In the genomic region with DNA sequence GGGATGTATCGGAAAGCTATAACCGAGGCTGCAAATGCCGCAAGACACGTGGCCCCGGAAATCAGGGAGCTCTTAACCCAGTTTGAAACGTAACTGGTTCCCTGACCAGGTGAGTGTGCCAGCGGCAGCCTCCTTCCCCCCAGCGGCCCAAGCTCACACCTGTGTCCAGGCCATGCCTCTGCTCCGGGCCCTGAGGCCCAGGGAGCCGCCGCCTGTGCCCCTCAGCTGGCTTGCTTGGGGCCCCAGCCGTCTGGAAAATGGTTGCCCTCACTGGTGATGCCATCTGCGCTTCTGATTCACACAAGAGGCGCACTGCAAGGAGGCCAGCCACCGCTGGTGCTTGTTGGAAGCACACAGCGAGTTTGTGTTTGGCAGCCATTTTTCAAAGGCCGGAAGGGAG, we compare ENCODE assay signal across 22 cellular contexts. TPM values are rescaled to one million over a fixed set of nuclear protein-coding genes. Genes with fewer than 3 reads are reported as not detected.
DNase-seq lines count a peak whose midpoint lies in the region; ATAC-seq and TF ChIP-seq lines count a peak whose summit lies in the region.
"Had no signal": no experiment of that assay in that cellular context is flagged by ENCODE, and none has a peak within 500 bp of the region (broad histone marks: within the 10 kb centered on the region; RNA-seq: fewer than 3 reads in every experiment).

No MANE protein-coding gene starts in this region.

- no peak for TF ChIP-seq CTCF in Caco-2 (IDR thresholded peaks at IDR 0.05; ENCODE audit: insufficient read depth in 1 of 2, low read depth in 1 of 2, low read length in 1 of 2, severe bottlenecking in 1 of 2, unreplicated experiment in 1 of 2)
- TF ChIP-seq CTCF in sigmoid colon (IDR thresholded peaks at IDR 0.05): no peak
- no peak for TF ChIP-seq CTCF in psoas muscle (IDR thresholded peaks at IDR 0.05)

- H3K4me1 Mint-ChIP-seq in Caco-2 (ENCODE audit: low read depth, unreplicated experiment) (peaks cover 22% of the 10 kb centered on the region), immature natural killer cell (peaks cover 23 to 32% of the 10 kb centered on the region in 2 donors)

- H3K9me3 ChIP-seq in Caco-2 (no peaks in the 10 kb centered on the region), SK-N-MC (ENCODE audit: low read depth, low read length) (no peaks in the 10 kb centered on the region), sigmoid colon (no peaks in the 10 kb centered on the region), psoas muscle (no peaks in the 10 kb centered on the region)
- H3K9me3 ChIP-seq: left lung, tibial artery had no signal

- no peak for ATAC-seq in GM21390 (IDR thresholded peaks at IDR 0.05; ENCODE audit: unreplicated experiment)
- no peak for ATAC-seq in psoas muscle
- ATAC-seq in HG03095 (IDR thresholded peaks at IDR 0.05; ENCODE audit: unreplicated experiment): no peak
- ATAC-seq: activated CD4-positive, alpha-beta T cell treated with anti-CD3 and anti-CD28 coated beads for 36 hours; left lung; sciatic nerve; stimulated activated naive B cell treated with anti-CD40 and anti-IgM and Interleukin-4, amounts not matched to agents 10 μg/mL and 1 μg/mL and 100 μg/mL, for 72 hours had no signal

- H3K27ac Mint-ChIP-seq in Caco-2 (ENCODE audit: unreplicated experiment) (peak overlapping the region; percentile 99), immature natural killer cell (peak overlapping the region in 3 of 6 donors; percentile 21 to 67 (median 34))
- H3K27ac Mint-ChIP-seq: activated CD4-positive, alpha-beta T cell treated with anti-CD3 and anti-CD28 coated beads for 36 hours; activated naive CD4-positive, alpha-beta T cell treated with anti-CD3 and anti-CD28 coated beads, Interleukin-2, amount 50 U/mL, for 24 hours; HFFc6 had no signal

- POLR2A ChIA-PET in Caco-2 (lab: Charles Lee): no interaction called here

- TSS peak; percentile 3 for BruUV-seq in Caco-2 (replicated peaks; lab: Mats Ljungman, UMichigan)

- H3K36me3 ChIP-seq in Caco-2 (ENCODE audit: control insufficient read depth, insufficient read depth, low read length): peaks cover 6% of the 10 kb centered on the region
- no peaks in the 10 kb centered on the region; the same call in 1 of the 2 replicates for H3K36me3 ChIP-seq in SK-N-MC (ENCODE audit: insufficient read depth, low read length)
- H3K36me3 ChIP-seq in sigmoid colon: peaks cover 12 to 24% (median 14%) of the 10 kb centered on the region in 4 donors
- peaks cover 0 to 18% of the 10 kb centered on the region in 2 donors for H3K36me3 ChIP-seq in psoas muscle (ENCODE audit: insufficient read depth in 1 of 2, low read depth in 1 of 2)

- no peak for TF ChIP-seq POLR2A in sigmoid colon (IDR thresholded peaks at IDR 0.05)

- H3K9me3 Mint-ChIP-seq in Caco-2 (ENCODE audit: unreplicated experiment): no peaks in the 10 kb centered on the region
- no peaks in the 10 kb centered on the region for H3K9me3 Mint-ChIP-seq in immature natural killer cell
- H3K9me3 Mint-ChIP-seq: activated naive CD4-positive, alpha-beta T cell treated with anti-CD3 and anti-CD28 coated beads, Interleukin-2, amount 50 U/mL, for 24 hours; HFFc6; stimulated activated naive B cell treated with anti-CD40 and anti-IgM and Interleukin-4, amounts not matched to agents 10 μg/mL and 1 μg/mL and 100 μg/mL, for 72 hours had no signal

- 0 out of 2 replicates have a peak overlapping the region, but pooled peaks have one; percentile 9 for H3K27ac ChIP-seq in SK-N-MC
- H3K27ac ChIP-seq in sigmoid colon: peak overlapping the region in 3 of 4 donors; percentile 83 to 91 (median 88)
- H3K27ac ChIP-seq in psoas muscle: no peak overlapping the region
- H3K27ac ChIP-seq: HL-60, tibial artery had no signal

- no peak for DNase-seq in Caco-2
- DNase-seq in SK-N-MC (ENCODE audit: low read depth, low spot score): no peak
- DNase-seq in immature natural killer cell: no peak
- no peak for DNase-seq in sigmoid colon
- no peak for DNase-seq in ureter (ENCODE audit: low spot score)
- DNase-seq in psoas muscle: no peak
- DNase-seq: activated CD4-positive, alpha-beta T cell treated with anti-CD3 and anti-CD28 coated beads for 36 hours; effector memory CD4-positive, alpha-beta T cell; EL; HFFc6; IMR-90; NCI-H1417; NCI-H524 treated with DMSO at 0.1 percent for 48 hours; stimulated activated naive B cell treated with anti-CD40 and anti-IgM and Interleukin-4, amounts not matched to agents 10 μg/mL and 1 μg/mL and 100 μg/mL, for 72 hours; SW 1271; tibial artery had no signal

- H3K4me1 ChIP-seq in Caco-2: peaks cover 28% of the 10 kb centered on the region
- peaks cover 0 to 51% (median 39%) of the 10 kb centered on the region in 4 donors for H3K4me1 ChIP-seq in sigmoid colon
- H3K4me1 ChIP-seq in psoas muscle: peaks cover 27% of the 10 kb centered on the region

- H3K4me3 Mint-ChIP-seq in Caco-2 (ENCODE audit: unreplicated experiment): peak overlapping the region; percentile 27
- H3K4me3 Mint-ChIP-seq in immature natural killer cell: peak overlapping the region in 3 of 5 donors; percentile 15 to 49 (median 21)
- H3K4me3 Mint-ChIP-seq: activated CD4-positive, alpha-beta T cell treated with anti-CD3 and anti-CD28 coated beads for 36 hours; activated naive CD4-positive, alpha-beta T cell treated with anti-CD3 and anti-CD28 coated beads, Interleukin-2, amount 50 U/mL, for 24 hours; HFFc6; stimulated activated naive B cell treated with anti-CD40 and anti-IgM and Interleukin-4, amounts not matched to agents 10 μg/mL and 1 μg/mL and 100 μg/mL, for 72 hours had no signal

- H3K36me3 Mint-ChIP-seq in Caco-2 (ENCODE audit: insufficient read depth, unreplicated experiment): peaks cover 31% of the 10 kb centered on the region
- peaks cover 0 to 4% (median 4%) of the 10 kb centered on the region in 3 donors for H3K36me3 Mint-ChIP-seq in immature natural killer cell
- H3K36me3 Mint-ChIP-seq: activated naive CD4-positive, alpha-beta T cell treated with anti-CD3 and anti-CD28 coated beads, Interleukin-2, amount 50 U/mL, for 24 hours had no signal

- H3K27me3 Mint-ChIP-seq in Caco-2 (ENCODE audit: insufficient read depth, unreplicated experiment) (no peaks in the 10 kb centered on the region), immature natural killer cell (ENCODE audit: low read depth in 3 of 3) (peaks cover 3 to 17% (median 15%) of the 10 kb centered on the region in 3 donors)
- H3K27me3 Mint-ChIP-seq: activated CD4-positive, alpha-beta T cell treated with anti-CD3 and anti-CD28 coated beads for 36 hours; activated naive CD4-positive, alpha-beta T cell treated with anti-CD3 and anti-CD28 coated beads, Interleukin-2, amount 50 U/mL, for 24 hours; stimulated activated naive B cell treated with anti-CD40 and anti-IgM and Interleukin-4, amounts not matched to agents 10 μg/mL and 1 μg/mL and 100 μg/mL, for 72 hours had no signal

- intact Hi-C loops in Caco-2 (cut with micrococcal nuclease; ENCODE audit: unreplicated experiment): no loop called here
- intact Hi-C loops in sigmoid colon (cut with DNase I): no loop called here
- intact Hi-C loops in psoas muscle (cut with DNase I): no loop called here

- WGBS in sigmoid colon, 2 donors: 85 to 95% methylated on average over 17 of the region's 17 CpGs
- 89 to 95% (median 95%) methylated on average over 17 of the region's 17 CpGs for WGBS in psoas muscle, 3 donors

- H3K4me3 ChIP-seq in Caco-2 (ENCODE audit: low read depth, low read length) (no peak overlapping the region), SK-N-MC (no peak overlapping the region), sigmoid colon (no peak overlapping the region), psoas muscle (no peak overlapping the region)
- H3K4me3 ChIP-seq: left lung, tibial artery had no signal

- TF ChIP-seq EP300 in sigmoid colon (IDR thresholded peaks at IDR 0.05): no peak

- H3K27me3 ChIP-seq in Caco-2 (replicated peaks; ENCODE audit: control insufficient read depth, insufficient read depth, low read length) (no peaks in the 10 kb centered on the region), sigmoid colon (no peaks in the 10 kb centered on the region), psoas muscle (ENCODE audit: insufficient read depth in 3 of 3, low read length in 2 of 3) (no peaks in the 10 kb centered on the region)
- H3K27me3 ChIP-seq: left lung, tibial artery had no signal

- CTCF ChIA-PET in Caco-2 (lab: Charles Lee): no interaction called here

- no peak overlapping the region for H3K9ac ChIP-seq in SK-N-MC (ENCODE audit: insufficient read length)

RNA-seq across cellular contexts. Expression of gene PWWP2B, which starts 9.2 kb away (rescaled TPM):
- total RNA-seq in Caco-2 (2022) (17.8 and 19.3 TPM in 2 replicates), sigmoid colon (10 to 100 TPM in 1 of 4 donors, 1 to 10 TPM in 3; 7.7 to 10.2 (median 9.3) TPM), ureter (46.0 TPM), psoas muscle (10 to 100 TPM; 14.5 to 25.0 (median 21.9) TPM)
- polyA plus RNA-seq in immature natural killer cell (1 to 10 TPM; 4.0 to 7.3 (median 4.3) TPM), sigmoid colon (10 to 100 TPM; 27.0 to 50.8 (median 28.2) TPM), psoas muscle (10 to 100 TPM; 18.6 to 35.2 (median 23.4) TPM)
